8 cellular contexts compared by ENCODE assay signal in the genomic region with DNA sequence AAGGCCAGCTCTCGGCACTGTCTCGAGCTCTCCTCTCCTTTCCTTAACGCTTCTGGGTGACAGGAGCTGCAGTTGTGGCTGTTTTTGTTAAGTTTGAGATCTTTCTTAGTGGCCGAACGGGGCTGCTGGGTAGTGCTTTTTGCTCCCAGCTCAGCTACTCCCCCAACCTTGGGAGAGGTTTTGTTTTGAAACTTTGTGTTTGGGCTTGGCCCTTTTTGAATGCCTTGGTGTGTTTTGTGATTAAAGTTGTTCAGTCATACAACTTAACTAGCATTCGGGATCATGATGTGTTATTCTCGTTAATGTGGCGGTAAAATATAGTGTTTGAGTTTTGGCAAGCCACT.
DNase-seq lines count a peak whose midpoint lies in the region; ATAC-seq and TF ChIP-seq lines count a peak whose summit lies in the region.

No MANE protein-coding gene starts in this region.

- peak overlapping the region; percentile 83 for H3K4me3 ChIP-seq in adipocyte (ENCODE audit: low read length)

- no peak for TF ChIP-seq CTCF in 22Rv1 (IDR thresholded peaks at IDR 0.05)

- no peak for ATAC-seq in HG02623 (IDR thresholded peaks at IDR 0.05; ENCODE audit: unreplicated experiment)

- no peaks in the 10 kb centered on the region for H3K27me3 ChIP-seq in adipocyte (replicated peaks; ENCODE audit: control insufficient read depth, insufficient read depth, low read length)

- H3K27ac ChIP-seq in 22Rv1, result peak overlapping the region; percentile 81
- H3K27ac ChIP-seq in substantia nigra (ENCODE audit: low read depth, low read length, poor library complexity, severe bottlenecking), result peak overlapping the region; percentile 92

- peaks cover 57% of the 10 kb centered on the region for H3K4me1 ChIP-seq in adipocyte (ENCODE audit: control insufficient read depth, insufficient read depth, low read length)

- H3K36me3 ChIP-seq in adipocyte (ENCODE audit: control insufficient read depth, insufficient read depth, low read length, severe bottlenecking), result peaks cover 8% of the 10 kb centered on the region

- peak overlapping the region; percentile 96 for H3K9ac ChIP-seq in adipocyte (ENCODE audit: low read length)

- DNase-seq in HCEC 1CT, result peak; percentile 45
- no peak for DNase-seq in adipocyte (ENCODE audit: low read depth)
- peak; percentile 60 for DNase-seq in inferior parietal cortex (ENCODE audit: extremely low spot score)
- DNase-seq in substantia nigra (lab: John Stamatoyannopoulos, UW), result no peak
- DNase-seq in glomerular visceral epithelial cell (ENCODE audit: extremely low spot score), result no peak
- no peak for DNase-seq in activated effector memory CD4-positive, alpha-beta T cell treated with anti-CD3 and anti-CD28 coated beads, Interleukin-2, amount 50 U/mL, for 16 hours

- H3K9me3 ChIP-seq in adipocyte (ENCODE audit: control insufficient read depth, low read length), result no peaks in the 10 kb centered on the region

Comparison
In these comparisons a context has a peak if more than half of its experiments do, and no peak if none do; other contexts are left out.
1. DNase-seq: peak in HCEC 1CT (single experiment) and inferior parietal cortex (single experiment); none in adipocyte (single experiment), substantia nigra (0 of 49), glomerular visceral epithelial cell (single experiment) and activated effector memory CD4-positive, alpha-beta T cell treated with anti-CD3 and anti-CD28 coated beads, Interleukin-2, amount 50 U/mL, for 16 hours (single experiment).